Comparison of ENCODE assay signal across 1 cellular context in genomic region chr20:3820901-3821727, GRCh38.
A peak's percentile ranks its signal among the peaks of the same experiment; 100 is the strongest.
TF ChIP-seq lines count a peak whose summit lies in the region.

No MANE protein-coding gene starts in this region.

TF ChIP-seq in liver, 16 proteins besides CTCF, POLR2A, EP300 and RAD21 (continued from another document):
- TF ChIP-seq MAX (IDR thresholded peaks at IDR 0.05): no peak
- no peak for TF ChIP-seq ATF3 (IDR thresholded peaks at IDR 0.05)
- peak; percentile 26 to 40 for TF ChIP-seq RXRA (IDR thresholded peaks at IDR 0.05)
- TF ChIP-seq ZBTB33 (IDR thresholded peaks at IDR 0.05): peak; percentile 14
- TF ChIP-seq TAF1 (conservative IDR thresholded peaks at IDR 0.05): peak; percentile 59
- TF ChIP-seq HNF4A (conservative IDR thresholded peaks at IDR 0.05): no peak
- TF ChIP-seq FOXA1 (IDR thresholded peaks at IDR 0.05): no peak
- TF ChIP-seq EGR1 (IDR thresholded peaks at IDR 0.05; ENCODE audit: low read depth in 2 of 2): no peak
- TF ChIP-seq FOXA2 (IDR thresholded peaks at IDR 0.05): no peak
- no peak for TF ChIP-seq JUND (IDR thresholded peaks at IDR 0.05)
- TF ChIP-seq NR2F2 (IDR thresholded peaks at IDR 0.05): peak; percentile 31
